In the genomic region with DNA sequence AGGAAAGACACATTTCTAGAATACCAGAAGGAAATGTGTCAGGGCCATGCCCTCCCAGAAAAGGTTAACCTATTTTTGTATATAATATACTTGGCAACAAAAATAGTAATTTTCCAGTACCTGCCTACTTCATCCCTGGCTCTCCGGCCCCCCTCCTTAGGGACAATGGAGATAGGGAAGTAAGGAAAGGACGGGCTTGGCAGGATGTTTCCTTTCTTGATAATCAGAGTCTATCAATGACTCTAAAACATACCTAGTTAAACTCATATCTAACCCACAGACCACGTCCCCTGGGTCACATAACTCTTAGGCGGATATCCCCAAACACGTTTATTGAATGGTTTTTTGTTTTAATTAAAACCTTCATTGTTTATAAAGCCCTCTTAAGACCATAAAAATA, we compare ENCODE assay signal across 1 cellular context.
A peak's percentile ranks its signal among the peaks of the same experiment; 100 is the strongest.
TF ChIP-seq lines count a peak whose summit lies in the region.

No MANE protein-coding gene starts in this region.

TF ChIP-seq in K562, 482 proteins besides CTCF, POLR2A, EP300 and RAD21:
- TF ChIP-seq, protein P1, sequence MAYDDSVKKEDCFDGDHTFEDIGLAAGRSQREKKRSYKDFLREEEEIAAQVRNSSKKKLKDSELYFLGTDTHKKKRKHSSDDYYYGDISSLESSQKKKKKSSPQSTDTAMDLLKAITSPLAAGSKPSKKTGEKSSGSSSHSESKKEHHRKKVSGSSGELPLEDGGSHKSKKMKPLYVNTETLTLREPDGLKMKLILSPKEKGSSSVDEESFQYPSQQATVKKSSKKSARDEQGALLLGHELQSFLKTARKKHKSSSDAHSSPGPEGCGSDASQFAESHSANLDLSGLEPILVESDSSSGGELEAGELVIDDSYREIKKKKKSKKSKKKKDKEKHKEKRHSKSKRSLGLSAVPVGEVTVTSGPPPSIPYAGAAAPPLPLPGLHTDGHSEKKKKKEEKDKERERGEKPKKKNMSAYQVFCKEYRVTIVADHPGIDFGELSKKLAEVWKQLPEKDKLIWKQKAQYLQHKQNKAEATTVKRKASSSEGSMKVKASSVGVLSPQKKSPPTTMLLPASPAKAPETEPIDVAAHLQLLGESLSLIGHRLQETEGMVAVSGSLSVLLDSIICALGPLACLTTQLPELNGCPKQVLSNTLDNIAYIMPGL (CRISPR knock-in tag; IDR thresholded peaks at IDR 0.05) = 0 out of 2 replicates have a peak, but pooled peaks have one; percentile 9
- TF ChIP-seq U2AF2 (optimal IDR thresholded peaks at IDR 0.05; ENCODE audit: low read depth, low read length) = no peak
